18 cellular contexts compared by ENCODE assay signal in the genomic region with DNA sequence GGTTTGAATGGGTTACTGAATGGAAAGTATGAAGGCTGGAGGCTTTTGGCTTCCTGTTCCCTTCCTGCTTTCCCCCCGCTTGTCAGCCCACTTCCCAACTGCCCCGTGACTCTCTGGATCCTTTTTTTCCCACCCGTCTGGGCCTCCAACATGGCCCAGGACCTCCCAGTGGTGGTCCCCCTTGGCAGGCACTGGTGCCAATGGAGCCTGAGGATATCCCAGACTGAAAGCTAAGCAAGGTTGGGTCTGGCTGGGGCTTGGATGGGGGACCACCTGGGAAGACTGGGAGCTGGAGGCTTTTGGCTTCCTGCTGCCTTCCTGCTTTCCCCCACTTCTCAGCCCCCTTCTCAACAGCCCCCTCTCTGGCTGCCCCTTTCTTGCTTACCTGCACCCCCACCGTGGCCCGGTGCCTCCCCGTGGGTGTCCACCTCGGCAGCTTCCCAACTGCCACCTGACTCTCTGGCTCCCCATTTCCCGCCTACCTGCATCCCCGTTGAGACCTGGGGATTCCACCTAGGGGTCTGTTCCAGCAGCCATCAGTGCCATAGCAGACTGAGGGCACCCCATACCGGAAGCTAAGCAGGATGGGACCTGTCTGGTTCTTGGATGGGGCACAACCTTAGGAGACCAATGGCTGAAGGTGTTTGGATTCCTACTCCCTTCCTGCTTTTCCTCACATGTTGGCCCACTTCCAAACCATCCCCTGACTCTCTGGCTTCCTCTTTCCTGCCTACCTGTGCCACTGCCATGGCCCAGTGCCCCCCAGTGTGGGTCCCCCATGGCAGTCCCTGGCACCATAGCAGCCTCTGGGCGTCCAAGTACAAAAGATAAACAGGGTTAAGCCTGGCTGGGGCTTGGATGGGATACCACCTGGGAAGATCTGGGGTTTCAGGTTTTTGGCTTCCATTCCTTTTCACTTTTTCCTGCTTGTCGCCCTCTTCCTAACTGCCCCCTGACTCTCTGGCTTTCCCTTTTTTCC.
DNase-seq lines count a peak whose midpoint lies in the region; FAIRE-seq and TF ChIP-seq lines count a peak whose summit lies in the region.
"Had no signal": no experiment of that assay in that cellular context is flagged by ENCODE, and none has a peak within 500 bp of the region (broad histone marks: within the 10 kb centered on the region; RNA-seq: fewer than 3 reads in every experiment).

No MANE protein-coding gene starts in this region.

- no peak for FAIRE-seq in kidney (lab: Jason Lieb, UNC)
- FAIRE-seq: A204.1, D721Med, G401.6, GM19239 had no signal

- H3K4me1 ChIP-seq in kidney (ENCODE audit: control insufficient read depth in 1 of 2, insufficient read depth in 1 of 2, low read depth in 1 of 2, low read length in 2 of 2), result no peaks in the 10 kb centered on the region

- intact Hi-C loops in kidney (cut with DNase I), result no loop called here
- intact Hi-C loops in posterior vena cava (cut with DNase I), result no loop called here

- CTCF ChIA-PET in GM10248 (lab: Yijun Ruan, JAX), result interaction anchor here (1.3 kb wide), 1 partner anchor 13 kb away, joined by 4 read pairs; no protein-coding TSS in a partner anchor

- no peak overlapping the region for H3K9ac ChIP-seq in kidney (ENCODE audit: low read length in 2 of 2)

- H3K9me3 ChIP-seq in kidney (ENCODE audit: control insufficient read depth in 1 of 2, low read length in 2 of 2), result peaks cover 0 to 16% of the 10 kb centered on the region in 2 donors

- no peaks in the 10 kb centered on the region for H3K36me3 ChIP-seq in kidney (ENCODE audit: control insufficient read depth in 1 of 2, insufficient read depth in 2 of 2, low read length in 2 of 2)

- H3K27ac ChIP-seq in coronary artery (no peak overlapping the region), kidney (ENCODE audit: low read depth in 2 of 2, low read length in 2 of 2) (no peak overlapping the region)

- POLR2A ChIA-PET in GM10248 (lab: Yijun Ruan, JAX), result no interaction called here

- DNase-seq in GM10248 (ENCODE audit: extremely low spot score) (peak; percentile 8), coronary artery (ENCODE audit: low spot score) (peak; percentile 47), kidney (peak; percentile 52), posterior vena cava (ENCODE audit: low spot score) (peak; percentile 38), mesenteric fat pad (ENCODE audit: low spot score) (no peak), NCI-H1436 (lab: John Stamatoyannopoulos, UW) (no peak), NCI-H2196 treated with DMSO at 0.1 percent for 48 hours (lab: John Stamatoyannopoulos, UW; ENCODE audit: unreplicated experiment) (no peak)
- DNase-seq: C1 segment of cervical spinal cord; CD4-positive, alpha-beta T cell; DMS153; DMS79 treated with DMSO at 0.1 percent for 48 hours; EL; GOT3; H9 had no signal

- TF ChIP-seq CTCF in GM10248 (IDR thresholded peaks at IDR 0.05; ENCODE audit: control extremely low read depth, extremely low read depth, low read depth, missing control alignments) (no peak), coronary artery (IDR thresholded peaks at IDR 0.05) (no peak), kidney (IDR thresholded peaks at IDR 0.05; ENCODE audit: borderline replicate concordance, extremely low read depth, insufficient read depth) (no peak)

- no peak overlapping the region for H3K4me3 ChIP-seq in coronary artery
- H3K4me3 ChIP-seq in kidney (ENCODE audit: low read length in 2 of 2), result no peak overlapping the region

Comparison
In these comparisons a context has a peak if more than half of its experiments do, and no peak if none do; other contexts are left out.
1. DNase-seq: peak in GM10248 (single experiment), coronary artery (single experiment), kidney (single experiment) and posterior vena cava (single experiment); none in mesenteric fat pad (single experiment), NCI-H1436 (single experiment) and NCI-H2196 treated with DMSO at 0.1 percent for 48 hours (single experiment).